Comparison of ENCODE assay signal across 1 cellular context in the genomic region with DNA sequence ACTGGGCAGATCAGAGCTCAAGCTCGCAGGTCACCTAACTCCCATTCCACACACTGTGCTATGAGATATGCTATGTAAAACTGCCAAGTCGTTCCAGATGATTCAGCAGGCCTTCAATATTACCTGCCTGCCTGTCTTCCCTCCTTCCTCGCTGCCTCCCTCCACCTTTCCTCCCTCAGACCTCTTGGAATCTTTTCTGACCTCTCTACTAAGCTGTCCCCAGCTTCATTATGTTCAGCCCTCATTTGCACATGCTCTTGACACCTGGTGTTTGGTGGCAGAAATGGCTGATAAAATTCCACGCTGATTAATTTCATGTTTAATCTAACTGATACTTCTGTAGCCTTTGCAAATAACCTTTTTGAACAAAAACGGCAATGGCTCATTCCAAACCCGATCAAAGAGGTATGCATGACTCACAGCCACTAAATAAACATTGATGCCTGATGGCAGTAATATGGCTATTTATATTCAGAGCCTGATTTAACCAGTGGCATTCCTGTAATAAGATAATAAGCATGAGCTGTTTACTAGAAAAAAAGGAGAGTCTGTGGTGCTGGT.
TF ChIP-seq lines count a peak whose summit lies in the region.

No MANE protein-coding gene starts in this region.

TF ChIP-seq in K562, 482 proteins besides CTCF, POLR2A, EP300 and RAD21 (continued from another document):
- TF ChIP-seq HNRNPH1 (optimal IDR thresholded peaks at IDR 0.05; ENCODE audit: low read depth, low read length) (no peak), FIP1L1 (IDR thresholded peaks at IDR 0.05; ENCODE audit: low read depth, low read length, poor library complexity, severe bottlenecking) (no peak), ZNF143 (CRISPR knock-in tag; IDR thresholded peaks at IDR 0.05) (no peak), ATF4 (CRISPR knock-in tag; IDR thresholded peaks at IDR 0.05) (no peak), ZNF217 (CRISPR knock-in tag; IDR thresholded peaks at IDR 0.05) (no peak), TRIM25 (IDR thresholded peaks at IDR 0.05; ENCODE audit: borderline replicate concordance) (no peak), SIN3B (IDR thresholded peaks at IDR 0.05; ENCODE audit: low read depth) (no peak), UBTF (IDR thresholded peaks at IDR 0.05; ENCODE audit: borderline replicate concordance in 1 of 2, low read depth in 2 of 2, low read length in 2 of 2) (no peak), ATF6 (CRISPR knock-in tag; IDR thresholded peaks at IDR 0.05) (no peak), ZNF445 (CRISPR knock-in tag; IDR thresholded peaks at IDR 0.05; ENCODE audit: low read depth) (no peak), ATF3 (IDR thresholded peaks at IDR 0.05) (peak; percentile 48; the same call in 1 of the 2 replicates), ATF3 (CRISPR knock-in tag; conservative IDR thresholded peaks at IDR 0.05) (no peak), ZEB2 (IDR thresholded peaks at IDR 0.05) (0 out of 2 replicates have a peak, but pooled peaks have one; percentile 24), ZNF444 (CRISPR knock-in tag; IDR thresholded peaks at IDR 0.05) (no peak), ASH1L (IDR thresholded peaks at IDR 0.05; ENCODE audit: borderline replicate concordance, low read depth, partially characterized antibody) (no peak), CBFA2T3 (IDR thresholded peaks at IDR 0.05) (0 out of 2 replicates have a peak, but pooled peaks have one; percentile 10), POLR3G (IDR thresholded peaks at IDR 0.05; ENCODE audit: extremely low read depth, insufficient read length, insufficient replicate concordance) (no peak), NCOA2 (IDR thresholded peaks at IDR 0.05; ENCODE audit: partially characterized antibody in 2 of 2) (no peak), RB1 (IDR thresholded peaks at IDR 0.05; ENCODE audit: low read depth) (no peak), MTA2 (IDR thresholded peaks at IDR 0.05; ENCODE audit: low read depth) (no peak), C11orf30 (IDR thresholded peaks at IDR 0.05; ENCODE audit: low read depth) (peak; percentile 37; the same call in 1 of the 2 replicates), MYBL2 (IDR thresholded peaks at IDR 0.05; ENCODE audit: low read depth) (no peak), MYBL2 (CRISPR knock-in tag; IDR thresholded peaks at IDR 0.05; ENCODE audit: borderline replicate concordance) (no peak), KLF10 (CRISPR knock-in tag; IDR thresholded peaks at IDR 0.05) (no peak), MAX (CRISPR knock-in tag; IDR thresholded peaks at IDR 0.05) (no peak), SMARCA4 (IDR thresholded peaks at IDR 0.05) (0 out of 2 replicates have a peak, but pooled peaks have one; percentile 31), DPF2 (IDR thresholded peaks at IDR 0.05) (0 out of 2 replicates have a peak, but pooled peaks have one; percentile 31)
- TF ChIP-seq, protein P1, sequence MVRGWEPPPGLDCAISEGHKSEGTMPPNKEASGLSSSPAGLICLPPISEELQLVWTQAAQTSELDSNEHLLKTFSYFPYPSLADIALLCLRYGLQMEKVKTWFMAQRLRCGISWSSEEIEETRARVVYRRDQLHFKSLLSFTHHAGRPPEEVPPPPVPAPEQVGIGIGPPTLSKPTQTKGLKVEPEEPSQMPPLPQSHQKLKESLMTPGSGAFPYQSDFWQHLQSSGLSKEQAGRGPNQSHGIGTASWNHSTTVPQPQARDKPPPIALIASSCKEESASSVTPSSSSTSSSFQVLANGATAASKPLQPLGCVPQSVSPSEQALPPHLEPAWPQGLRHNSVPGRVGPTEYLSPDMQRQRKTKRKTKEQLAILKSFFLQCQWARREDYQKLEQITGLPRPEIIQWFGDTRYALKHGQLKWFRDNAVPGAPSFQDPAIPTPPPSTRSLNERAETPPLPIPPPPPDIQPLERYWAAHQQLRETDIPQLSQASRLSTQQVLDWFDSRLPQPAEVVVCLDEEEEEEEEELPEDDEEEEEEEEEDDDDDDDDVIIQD (CRISPR knock-in tag; IDR thresholded peaks at IDR 0.05): no peak
- TF ChIP-seq, protein P2, sequence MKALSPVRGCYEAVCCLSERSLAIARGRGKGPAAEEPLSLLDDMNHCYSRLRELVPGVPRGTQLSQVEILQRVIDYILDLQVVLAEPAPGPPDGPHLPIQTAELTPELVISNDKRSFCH (CRISPR knock-in tag; IDR thresholded peaks at IDR 0.05): no peak
- TF ChIP-seq, protein P2 (tag; IDR thresholded peaks at IDR 0.05): no peak
- TF ChIP-seq, protein P3, sequence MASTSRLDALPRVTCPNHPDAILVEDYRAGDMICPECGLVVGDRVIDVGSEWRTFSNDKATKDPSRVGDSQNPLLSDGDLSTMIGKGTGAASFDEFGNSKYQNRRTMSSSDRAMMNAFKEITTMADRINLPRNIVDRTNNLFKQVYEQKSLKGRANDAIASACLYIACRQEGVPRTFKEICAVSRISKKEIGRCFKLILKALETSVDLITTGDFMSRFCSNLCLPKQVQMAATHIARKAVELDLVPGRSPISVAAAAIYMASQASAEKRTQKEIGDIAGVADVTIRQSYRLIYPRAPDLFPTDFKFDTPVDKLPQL (IDR thresholded peaks at IDR 0.05; ENCODE audit: extremely low read depth, insufficient read length): no peak
- TF ChIP-seq, protein P4, sequence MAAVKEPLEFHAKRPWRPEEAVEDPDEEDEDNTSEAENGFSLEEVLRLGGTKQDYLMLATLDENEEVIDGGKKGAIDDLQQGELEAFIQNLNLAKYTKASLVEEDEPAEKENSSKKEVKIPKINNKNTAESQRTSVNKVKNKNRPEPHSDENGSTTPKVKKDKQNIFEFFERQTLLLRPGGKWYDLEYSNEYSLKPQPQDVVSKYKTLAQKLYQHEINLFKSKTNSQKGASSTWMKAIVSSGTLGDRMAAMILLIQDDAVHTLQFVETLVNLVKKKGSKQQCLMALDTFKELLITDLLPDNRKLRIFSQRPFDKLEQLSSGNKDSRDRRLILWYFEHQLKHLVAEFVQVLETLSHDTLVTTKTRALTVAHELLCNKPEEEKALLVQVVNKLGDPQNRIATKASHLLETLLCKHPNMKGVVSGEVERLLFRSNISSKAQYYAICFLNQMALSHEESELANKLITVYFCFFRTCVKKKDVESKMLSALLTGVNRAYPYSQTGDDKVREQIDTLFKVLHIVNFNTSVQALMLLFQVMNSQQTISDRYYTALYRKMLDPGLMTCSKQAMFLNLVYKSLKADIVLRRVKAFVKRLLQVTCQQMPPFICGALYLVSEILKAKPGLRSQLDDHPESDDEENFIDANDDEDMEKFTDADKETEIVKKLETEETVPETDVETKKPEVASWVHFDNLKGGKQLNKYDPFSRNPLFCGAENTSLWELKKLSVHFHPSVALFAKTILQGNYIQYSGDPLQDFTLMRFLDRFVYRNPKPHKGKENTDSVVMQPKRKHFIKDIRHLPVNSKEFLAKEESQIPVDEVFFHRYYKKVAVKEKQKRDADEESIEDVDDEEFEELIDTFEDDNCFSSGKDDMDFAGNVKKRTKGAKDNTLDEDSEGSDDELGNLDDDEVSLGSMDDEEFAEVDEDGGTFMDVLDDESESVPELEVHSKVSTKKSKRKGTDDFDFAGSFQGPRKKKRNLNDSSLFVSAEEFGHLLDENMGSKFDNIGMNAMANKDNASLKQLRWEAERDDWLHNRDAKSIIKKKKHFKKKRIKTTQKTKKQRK (IDR thresholded peaks at IDR 0.05; ENCODE audit: borderline replicate concordance, low read depth, low read length): no peak
